8 cellular contexts compared by ENCODE assay signal in genomic region chrX:13898084-13898483, GRCh38.
DNase-seq lines count a peak whose midpoint lies in the region; ATAC-seq and TF ChIP-seq lines count a peak whose summit lies in the region.

No MANE protein-coding gene starts in this region.

- intact Hi-C loops in Panc1 (cut with micrococcal nuclease; ENCODE audit: unreplicated experiment) (no loop called here), head of caudate nucleus (cut with DNase I) (loop anchor here (2.0 to 10.0 kb wide), 2 partner anchors 103 to 133 kb away; no protein-coding TSS in a partner anchor)
- intact Hi-C loops in activated T-helper 2 cell treated with anti-CD3 and anti-CD28 coated beads, Interferon-gamma antibody, Interleukin-2, Interleukin-4, amounts not matched to agents 10 μg/mL and 5 μg/mL and 100 μg/mL, durations not matched to agents 14 hours and 24 hours and 36 hours (cut with micrococcal nuclease): loop anchor here (1.0 kb wide), 1 partner anchor 132 kb away; no protein-coding TSS in a partner anchor

- no peak overlapping the region for H3K27ac Mint-ChIP-seq in progenitor cell of endocrine pancreas
- no peak overlapping the region for H3K27ac Mint-ChIP-seq in activated T-helper 2 cell treated with anti-CD3 and anti-CD28 coated beads, Interferon-gamma antibody, Interleukin-2, Interleukin-4, amounts not matched to agents 10 μg/mL and 5 μg/mL and 100 μg/mL, durations not matched to agents 14 hours and 24 hours and 36 hours

- peaks cover 12% of the 10 kb centered on the region for H3K9me3 Mint-ChIP-seq in progenitor cell of endocrine pancreas (ENCODE audit: low read depth)
- no peaks in the 10 kb centered on the region for H3K9me3 Mint-ChIP-seq in activated T-helper 2 cell treated with anti-CD3 and anti-CD28 coated beads, Interferon-gamma antibody, Interleukin-2, Interleukin-4, amounts not matched to agents 10 μg/mL and 5 μg/mL and 100 μg/mL, durations not matched to agents 14 hours and 24 hours and 36 hours

- BruUV-seq in Panc1 (replicated peaks; lab: Mats Ljungman, UMichigan): no TSS peak

- H3K36me3 Mint-ChIP-seq in progenitor cell of endocrine pancreas (ENCODE audit: insufficient read depth): no peaks in the 10 kb centered on the region
- no peaks in the 10 kb centered on the region for H3K36me3 Mint-ChIP-seq in activated T-helper 2 cell treated with anti-CD3 and anti-CD28 coated beads, Interferon-gamma antibody, Interleukin-2, Interleukin-4, amounts not matched to agents 10 μg/mL and 5 μg/mL and 100 μg/mL, durations not matched to agents 14 hours and 24 hours and 36 hours (ENCODE audit: low read depth)

- no peaks in the 10 kb centered on the region for H3K27me3 ChIP-seq in Panc1 (ENCODE audit: control insufficient read depth, insufficient read depth, low read length)

- H3K27me3 Mint-ChIP-seq in progenitor cell of endocrine pancreas: no peaks in the 10 kb centered on the region
- H3K27me3 Mint-ChIP-seq in activated T-helper 2 cell treated with anti-CD3 and anti-CD28 coated beads, Interferon-gamma antibody, Interleukin-2, Interleukin-4, amounts not matched to agents 10 μg/mL and 5 μg/mL and 100 μg/mL, durations not matched to agents 14 hours and 24 hours and 36 hours (ENCODE audit: low read depth): no peaks in the 10 kb centered on the region

- H3K9me3 ChIP-seq in Panc1 (ENCODE audit: control insufficient read depth, insufficient read depth, low read depth, low read length): no peaks in the 10 kb centered on the region

- no peaks in the 10 kb centered on the region for H3K4me1 ChIP-seq in Panc1 (ENCODE audit: control insufficient read depth, insufficient read depth, low read length)

- CTCF ChIA-PET in Panc1 (lab: Charles Lee): no interaction called here

- TF ChIP-seq CTCF in Panc1 (IDR thresholded peaks at IDR 0.05): peak; percentile 31
- TF ChIP-seq CTCF in progenitor cell of endocrine pancreas (IDR thresholded peaks at IDR 0.05; ENCODE audit: unreplicated experiment): no peak

- in situ Hi-C loops in Panc1 (cut with HindIII; ENCODE audit: low pct_unique_long_range_greater_than_20kb, low sequenced_read_pairs): no loop called here

- no peak overlapping the region for H3K27ac ChIP-seq in Panc1 (ENCODE audit: low read length)

- no peak overlapping the region for H3K4me3 ChIP-seq in Panc1 (ENCODE audit: low read depth in 2 of 2, low read length in 2 of 2)

- H3K4me3 Mint-ChIP-seq in progenitor cell of endocrine pancreas (ENCODE audit: low read depth): no peak overlapping the region
- H3K4me3 Mint-ChIP-seq in activated T-helper 2 cell treated with anti-CD3 and anti-CD28 coated beads, Interferon-gamma antibody, Interleukin-2, Interleukin-4, amounts not matched to agents 10 μg/mL and 5 μg/mL and 100 μg/mL, durations not matched to agents 14 hours and 24 hours and 36 hours (ENCODE audit: low read depth): no peak overlapping the region

- no peaks in the 10 kb centered on the region for H3K36me3 ChIP-seq in Panc1 (ENCODE audit: control insufficient read depth, insufficient read depth, low read length)

- POLR2A ChIA-PET in Panc1 (lab: Charles Lee): no interaction called here

- DNase-seq in EH (ENCODE audit: low read depth) (peak; percentile 38), Panc1 (ENCODE audit: low read depth, low spot score) (no peak), head of caudate nucleus (peak in 29 of 42 donors; percentile 11 to 79 (median 52)), progenitor cell of endocrine pancreas (ENCODE audit: low spot score, unreplicated experiment) (no peak), AG08396 (ENCODE audit: low spot score) (no peak)
- DNase-seq in activated T-helper 2 cell treated with anti-CD3 and anti-CD28 coated beads, Interferon-gamma antibody, Interleukin-2, Interleukin-4, amounts not matched to agents 10 μg/mL and 5 μg/mL and 100 μg/mL, durations not matched to agents 14 hours and 24 hours and 36 hours (ENCODE audit: low spot score): no peak

- peaks cover 2% of the 10 kb centered on the region for H3K4me1 Mint-ChIP-seq in progenitor cell of endocrine pancreas (ENCODE audit: low read depth)
- H3K4me1 Mint-ChIP-seq in activated T-helper 2 cell treated with anti-CD3 and anti-CD28 coated beads, Interferon-gamma antibody, Interleukin-2, Interleukin-4, amounts not matched to agents 10 μg/mL and 5 μg/mL and 100 μg/mL, durations not matched to agents 14 hours and 24 hours and 36 hours (ENCODE audit: low read depth): no peaks in the 10 kb centered on the region

- peak; percentile 86 for ATAC-seq in GM21360 (IDR thresholded peaks at IDR 0.05; ENCODE audit: unreplicated experiment)
- ATAC-seq in Panc1: no peak
- ATAC-seq in GM18517 (IDR thresholded peaks at IDR 0.05; ENCODE audit: unreplicated experiment): no peak

Comparison
In these comparisons a context has a peak if more than half of its experiments do, and no peak if none do; other contexts are left out.
1. DNase-seq: peak in EH (single experiment) and head of caudate nucleus (29 of 42); none in Panc1 (single experiment), progenitor cell of endocrine pancreas (single experiment), activated T-helper 2 cell treated with anti-CD3 and anti-CD28 coated beads, Interferon-gamma antibody, Interleukin-2, Interleukin-4, amounts not matched to agents 10 μg/mL and 5 μg/mL and 100 μg/mL, durations not matched to agents 14 hours and 24 hours and 36 hours (single experiment) and AG08396 (single experiment).